Comparison of ENCODE assay signal across 27 cellular contexts in the genomic region with DNA sequence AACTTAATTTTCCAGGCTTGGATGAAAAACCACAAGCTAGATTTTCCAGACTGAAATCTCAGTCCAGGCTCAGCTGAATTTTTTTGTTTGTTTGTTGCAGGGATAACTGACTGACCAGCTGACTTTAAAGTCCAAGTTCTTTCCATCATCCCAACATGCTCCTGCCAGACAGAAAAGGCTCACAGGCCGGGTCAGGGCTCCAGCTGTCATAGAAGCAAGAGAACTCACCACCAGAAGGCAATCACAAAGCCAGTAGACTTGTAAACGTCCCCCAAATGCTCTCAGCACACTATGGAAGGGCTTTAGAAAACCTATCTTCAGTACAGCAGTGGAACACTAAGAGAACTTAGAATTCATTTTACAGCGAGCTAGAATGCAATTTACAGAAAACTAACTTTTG. TPM values are rescaled to one million over a fixed set of nuclear protein-coding genes. Genes with fewer than 3 reads are reported as not detected.
DNase-seq lines count a peak whose midpoint lies in the region; ATAC-seq and TF ChIP-seq lines count a peak whose summit lies in the region.
"Had no signal": no experiment of that assay in that cellular context is flagged by ENCODE, and none has a peak within 500 bp of the region (broad histone marks: within the 10 kb centered on the region; RNA-seq: fewer than 3 reads in every experiment).

No MANE protein-coding gene starts in this region.

- no peak for DNase-seq in left ventricle myocardium superior
- no peak for DNase-seq in right cardiac atrium
- DNase-seq in glutamatergic neuron, result peak; percentile 19
- DNase-seq in myocyte (ENCODE audit: low read depth), result peak; percentile 60
- no peak for DNase-seq in uterus
- no peak for DNase-seq in activated naive CD8-positive, alpha-beta T cell treated with anti-CD3 and anti-CD28 coated beads for 36 hours
- DNase-seq: 8988T; ACHN; BE2C; C1 segment of cervical spinal cord; CD4-positive, CD25-positive, alpha-beta regulatory T cell; CD8-positive, alpha-beta memory T cell; COR-L47; DMS 273 treated with DMSO at 0.1 percent for 48 hours; DMS153; DMS53; DMS79; DND-41; EL; GDM1 had no signal

- peak; percentile 37 for ATAC-seq in left ventricle myocardium superior
- ATAC-seq in right cardiac atrium, result no peak
- ATAC-seq in HG02798 (IDR thresholded peaks at IDR 0.05; ENCODE audit: poor library complexity, unreplicated experiment), result no peak
- ATAC-seq: GM12878 had no signal

- no peak overlapping the region for H3K27ac ChIP-seq in right cardiac atrium (ENCODE audit: low read length)
- no peak overlapping the region for H3K27ac ChIP-seq in uterus
- H3K27ac ChIP-seq: BLaER1 had no signal

- TF ChIP-seq POLR2A in uterus (IDR thresholded peaks at IDR 0.05), result no peak

- no peaks in the 10 kb centered on the region for H3K4me1 ChIP-seq in right cardiac atrium (ENCODE audit: control insufficient read depth, insufficient read depth, low read length)
- H3K4me1 ChIP-seq in uterus, result no peaks in the 10 kb centered on the region
- H3K4me1 ChIP-seq: BLaER1 had no signal

- no peak for TF ChIP-seq CTCF in glutamatergic neuron (IDR thresholded peaks at IDR 0.05; ENCODE audit: partially characterized antibody, unreplicated experiment)
- TF ChIP-seq CTCF in uterus (IDR thresholded peaks at IDR 0.05), result no peak

- no peak overlapping the region for H3K27ac Mint-ChIP-seq in glutamatergic neuron (ENCODE audit: unreplicated experiment)
- no peak overlapping the region for H3K27ac Mint-ChIP-seq in activated naive CD8-positive, alpha-beta T cell treated with anti-CD3 and anti-CD28 coated beads for 36 hours
- H3K27ac Mint-ChIP-seq: CD14-positive monocyte; CD4-positive, alpha-beta memory T cell; CD4-positive, CD25-positive, alpha-beta regulatory T cell; CD8-positive, alpha-beta memory T cell had no signal

- peaks cover 16% of the 10 kb centered on the region for H3K36me3 Mint-ChIP-seq in glutamatergic neuron (ENCODE audit: unreplicated experiment)
- no peaks in the 10 kb centered on the region for H3K36me3 Mint-ChIP-seq in activated naive CD8-positive, alpha-beta T cell treated with anti-CD3 and anti-CD28 coated beads for 36 hours
- H3K36me3 Mint-ChIP-seq: CD14-positive monocyte; CD4-positive, alpha-beta memory T cell; CD4-positive, CD25-positive, alpha-beta regulatory T cell; CD8-positive, alpha-beta memory T cell had no signal

- intact Hi-C loops in left ventricle myocardium superior (cut with micrococcal nuclease) (no loop called here), right cardiac atrium (cut with DNase I) (no loop called here), uterus (cut with DNase I; ENCODE audit: low total_unique reads) (no loop called here)

- H3K4me3 Mint-ChIP-seq in glutamatergic neuron (ENCODE audit: unreplicated experiment), result no peak overlapping the region
- no peak overlapping the region for H3K4me3 Mint-ChIP-seq in activated naive CD8-positive, alpha-beta T cell treated with anti-CD3 and anti-CD28 coated beads for 36 hours
- H3K4me3 Mint-ChIP-seq: CD14-positive monocyte; CD4-positive, alpha-beta memory T cell; CD4-positive, CD25-positive, alpha-beta regulatory T cell; CD8-positive, alpha-beta memory T cell had no signal

- H3K9me3 Mint-ChIP-seq in glutamatergic neuron (ENCODE audit: unreplicated experiment), result no peaks in the 10 kb centered on the region
- H3K9me3 Mint-ChIP-seq in activated naive CD8-positive, alpha-beta T cell treated with anti-CD3 and anti-CD28 coated beads for 36 hours, result no peaks in the 10 kb centered on the region

- peaks cover 4% of the 10 kb centered on the region for H3K4me1 Mint-ChIP-seq in glutamatergic neuron (ENCODE audit: low read depth, unreplicated experiment)
- H3K4me1 Mint-ChIP-seq in activated naive CD8-positive, alpha-beta T cell treated with anti-CD3 and anti-CD28 coated beads for 36 hours, result no peaks in the 10 kb centered on the region
- H3K4me1 Mint-ChIP-seq: CD14-positive monocyte; CD4-positive, alpha-beta memory T cell; CD4-positive, CD25-positive, alpha-beta regulatory T cell; CD8-positive, alpha-beta memory T cell had no signal

- no peaks in the 10 kb centered on the region for H3K36me3 ChIP-seq in uterus
- H3K36me3 ChIP-seq: BE2C, BLaER1 had no signal

- H3K27me3 Mint-ChIP-seq in glutamatergic neuron (ENCODE audit: unreplicated experiment), result no peaks in the 10 kb centered on the region
- H3K27me3 Mint-ChIP-seq in activated naive CD8-positive, alpha-beta T cell treated with anti-CD3 and anti-CD28 coated beads for 36 hours, result peaks cover 3% of the 10 kb centered on the region
- H3K27me3 Mint-ChIP-seq: CD4-positive, alpha-beta memory T cell; CD4-positive, CD25-positive, alpha-beta regulatory T cell; CD8-positive, alpha-beta memory T cell had no signal

- H3K4me3 ChIP-seq in right cardiac atrium (ENCODE audit: low read length), result no peak overlapping the region
- H3K4me3 ChIP-seq in uterus, result no peak overlapping the region
- H3K4me3 ChIP-seq: BLaER1, GM12878 had no signal

- no peaks in the 10 kb centered on the region for H3K9me3 ChIP-seq in right cardiac atrium (ENCODE audit: control insufficient read depth, low read length)
- no peaks in the 10 kb centered on the region for H3K9me3 ChIP-seq in uterus
- H3K9me3 ChIP-seq: BE2C, BLaER1 had no signal

- no peaks in the 10 kb centered on the region for H3K27me3 ChIP-seq in right cardiac atrium (ENCODE audit: control insufficient read depth, insufficient read depth)
- no peaks in the 10 kb centered on the region for H3K27me3 ChIP-seq in uterus
- H3K27me3 ChIP-seq: BE2C, BLaER1 had no signal

- 51% methylated on average over 3 of the region's 3 CpGs for WGBS in right cardiac atrium

RNA-seq across cellular contexts. Expression of gene DCLK1, which starts 25.5 kb away (rescaled TPM):
- total RNA-seq in left ventricle myocardium superior, result 9.9 TPM
- 10 to 100 TPM in 3 of 4 donors, 1 to 10 TPM in 1; 9.2 to 19.8 (median 17.1) TPM for total RNA-seq in right cardiac atrium
- 5.1 TPM for polyA plus RNA-seq in right cardiac atrium
- total RNA-seq in glutamatergic neuron (ENCODE audit: unreplicated experiment), result 63.9 TPM
- total RNA-seq in myocyte, result 210 and 261 TPM in 2 replicates
- 56.6 TPM for polyA plus RNA-seq in myocyte (2012)
- 100 to 1,000 TPM in 1 of 4 donors, 10 to 100 TPM in 1, 1 to 10 TPM in 2; 4.4 to 102 (median 13.3) TPM for total RNA-seq in uterus
- total RNA-seq in activated naive CD8-positive, alpha-beta T cell treated with anti-CD3 and anti-CD28 coated beads for 36 hours, result not detected
- total RNA-seq: CD4-positive, alpha-beta memory T cell; CD4-positive, CD25-positive, alpha-beta regulatory T cell; CD8-positive, alpha-beta memory T cell; G401; GM12878 had no signal
- polyA plus RNA-seq: AG04450; CD14-positive monocyte; CD4-positive, alpha-beta memory T cell; CD4-positive, CD25-positive, alpha-beta regulatory T cell; CD8-positive, alpha-beta memory T cell; GM12878 had no signal

Comparison
In these comparisons a context has a peak if more than half of its experiments do, and no peak if none do; other contexts are left out.
1. DNase-seq: peak in glutamatergic neuron (single experiment) and myocyte (single experiment); none in left ventricle myocardium superior (single experiment), right cardiac atrium (0 of 3), uterus (0 of 2) and activated naive CD8-positive, alpha-beta T cell treated with anti-CD3 and anti-CD28 coated beads for 36 hours (single experiment).
2. RNA of gene DCLK1, which starts 25.5 kb away (total RNA-seq): 210 to 261 TPM in myocyte, 63.9 TPM in glutamatergic neuron (single experiment), 9.2 to 19.8 TPM in right cardiac atrium, 4.4 to 102 TPM in uterus and 9.9 TPM in left ventricle myocardium superior (single experiment); not detected in activated naive CD8-positive, alpha-beta T cell treated with anti-CD3 and anti-CD28 coated beads for 36 hours; every median in the first group is over 4 times any median in the second.